In genomic region chr3:143120716-143121239, GRCh38 we compare ENCODE assay signal across 7 cellular contexts. TPM values are rescaled to one million over a fixed set of nuclear protein-coding genes. Genes with fewer than 3 reads are reported as not detected.
DNase-seq lines count a peak whose midpoint lies in the region; ATAC-seq and TF ChIP-seq lines count a peak whose summit lies in the region.

No MANE protein-coding gene starts in this region.

- H3K9me2 ChIP-seq in PC-3 (replicated peaks; ENCODE audit: low read length) = no peaks in the 10 kb centered on the region

- DNase-seq in GM13976 (ENCODE audit: low spot score) (peak; percentile 65), HFFc6 (peak; percentile 17), PC-3 (peak; percentile 16), adipocyte (ENCODE audit: low read depth) (peak; percentile 55), immature natural killer cell (peak; percentile 56 to 64 (median 63))
- DNase-seq in stimulated activated CD4-positive, alpha-beta T cell treated with anti-CD3 and anti-CD28 coated beads, Interleukin-2, amount 100 ng/mL, for 48 hours = peak; percentile 21 to 34

- no peaks in the 10 kb centered on the region for H3F3A ChIP-seq in PC-3 (ENCODE audit: low read length, unreplicated experiment)

- H3K9me3 ChIP-seq in PC-3 (ENCODE audit: low read length) (no peaks in the 10 kb centered on the region), adipocyte (ENCODE audit: control insufficient read depth, low read length) (no peaks in the 10 kb centered on the region)

- no peaks in the 10 kb centered on the region for H3K36me3 Mint-ChIP-seq in HFFc6 (ENCODE audit: low read depth)
- H3K36me3 Mint-ChIP-seq in immature natural killer cell = peaks cover 7 to 27% (median 23%) of the 10 kb centered on the region in 3 donors

- H3K79me2 ChIP-seq in PC-3 (ENCODE audit: low read length) = no peaks in the 10 kb centered on the region

- H4K20me1 ChIP-seq in PC-3 (ENCODE audit: low read length) = no peaks in the 10 kb centered on the region

- H3K36me3 ChIP-seq in PC-3 (ENCODE audit: low read depth, low read length) (no peaks in the 10 kb centered on the region), adipocyte (ENCODE audit: control insufficient read depth, insufficient read depth, low read length, severe bottlenecking) (peaks cover 13% of the 10 kb centered on the region)

- H3K4me1 ChIP-seq in PC-3 (ENCODE audit: insufficient read depth, low read length) (peaks cover 11% of the 10 kb centered on the region), adipocyte (ENCODE audit: control insufficient read depth, insufficient read depth, low read length) (peaks cover 36% of the 10 kb centered on the region)

- TF ChIP-seq CTCF in GM13976 (IDR thresholded peaks at IDR 0.05; ENCODE audit: borderline replicate concordance, control extremely low read depth, extremely low read depth, insufficient read depth, missing control alignments) (peak; percentile 39), HFFc6 (IDR thresholded peaks at IDR 0.05) (no peak), PC-3 (conservative IDR thresholded peaks at IDR 0.05; ENCODE audit: low read depth, low read length) (no peak)

- no TSS peak for BruUV-seq in PC-3 (replicated peaks; lab: Mats Ljungman, UMichigan)

- CTCF ChIA-PET in PC-3 (lab: Charles Lee) = no interaction called here

- H3K27me3 ChIP-seq in PC-3 (ENCODE audit: low read length) (no peaks in the 10 kb centered on the region), adipocyte (replicated peaks; ENCODE audit: control insufficient read depth, insufficient read depth, low read length) (no peaks in the 10 kb centered on the region)

- H3K4me3 ChIP-seq in PC-3 (ENCODE audit: low read length) (peak overlapping the region; percentile 97), adipocyte (ENCODE audit: low read length) (peak overlapping the region; percentile 95)

- no peak overlapping the region for H3K27ac ChIP-seq in PC-3 (ENCODE audit: low read length)

- peak overlapping the region; percentile 86; the same call in 1 of the 2 replicates for H2AFZ ChIP-seq in PC-3 (ENCODE audit: low read length)

- H3K9me3 Mint-ChIP-seq in HFFc6 = no peaks in the 10 kb centered on the region
- no peaks in the 10 kb centered on the region for H3K9me3 Mint-ChIP-seq in immature natural killer cell

- H3K4me2 ChIP-seq in PC-3 (ENCODE audit: low read length) = peak overlapping the region; percentile 94

- POLR2A ChIA-PET in PC-3 (lab: Charles Lee; ENCODE audit: unreplicated experiment) = no interaction called here

- intact Hi-C loops in PC-3 (cut with micrococcal nuclease) = loop anchor here (1.0 to 10.0 kb wide), 5 partner anchors 162 to 644 kb away; no protein-coding TSS in a partner anchor

- H3K27ac Mint-ChIP-seq in HFFc6 (no peak overlapping the region), immature natural killer cell (peak overlapping the region in 4 of 6 donors; percentile 87 to 94 (median 92))

- peak; percentile 12 for ATAC-seq in PC-3
- ATAC-seq in GM21367 (IDR thresholded peaks at IDR 0.05; ENCODE audit: unreplicated experiment) = no peak

- H3K4me1 Mint-ChIP-seq in HFFc6 (ENCODE audit: low read depth) (peaks cover 36% of the 10 kb centered on the region), immature natural killer cell (peaks cover 56 to 63% of the 10 kb centered on the region in 2 donors)

- H3K4me3 Mint-ChIP-seq in HFFc6 (peak overlapping the region; percentile 62; the same call in 1 of the 2 replicates), immature natural killer cell (peak overlapping the region; percentile 84 to 95 (median 92))

- peaks cover 12% of the 10 kb centered on the region for H3K27me3 Mint-ChIP-seq in HFFc6 (ENCODE audit: insufficient read depth)
- H3K27me3 Mint-ChIP-seq in immature natural killer cell (ENCODE audit: low read depth in 3 of 3) = peaks cover 14 to 36% (median 21%) of the 10 kb centered on the region in 3 donors

- H3K9ac ChIP-seq in PC-3 (ENCODE audit: low read length) (no peak overlapping the region), adipocyte (ENCODE audit: low read length) (peak overlapping the region; percentile 82)

- in situ Hi-C loops in GM13976 (cut with MboI; ENCODE audit: low sequenced_read_pairs, unreplicated experiment) = loop anchor here (10.0 kb wide), 1 partner anchor 544 kb away; no protein-coding TSS in a partner anchor

RNA-seq across cellular contexts. Expression of gene CHST2, which starts 1.2 kb away (rescaled TPM):
- 1 to 10 TPM; 2.6 to 4.3 (median 3.8) TPM for total RNA-seq in HFFc6 (2021; fragmentation: NEBNext Ultra II Directional; extraction: Animal tissue kit (Norgen Biotek cat#: 25700))
- 6.7 and 7.3 TPM in 2 replicates for total RNA-seq in PC-3 (2014; rRNA removed)
- polyA plus RNA-seq in immature natural killer cell = 100 to 1,000 TPM; 105 to 117 (median 116) TPM
